10 cellular contexts compared by ENCODE assay signal in the genomic region with DNA sequence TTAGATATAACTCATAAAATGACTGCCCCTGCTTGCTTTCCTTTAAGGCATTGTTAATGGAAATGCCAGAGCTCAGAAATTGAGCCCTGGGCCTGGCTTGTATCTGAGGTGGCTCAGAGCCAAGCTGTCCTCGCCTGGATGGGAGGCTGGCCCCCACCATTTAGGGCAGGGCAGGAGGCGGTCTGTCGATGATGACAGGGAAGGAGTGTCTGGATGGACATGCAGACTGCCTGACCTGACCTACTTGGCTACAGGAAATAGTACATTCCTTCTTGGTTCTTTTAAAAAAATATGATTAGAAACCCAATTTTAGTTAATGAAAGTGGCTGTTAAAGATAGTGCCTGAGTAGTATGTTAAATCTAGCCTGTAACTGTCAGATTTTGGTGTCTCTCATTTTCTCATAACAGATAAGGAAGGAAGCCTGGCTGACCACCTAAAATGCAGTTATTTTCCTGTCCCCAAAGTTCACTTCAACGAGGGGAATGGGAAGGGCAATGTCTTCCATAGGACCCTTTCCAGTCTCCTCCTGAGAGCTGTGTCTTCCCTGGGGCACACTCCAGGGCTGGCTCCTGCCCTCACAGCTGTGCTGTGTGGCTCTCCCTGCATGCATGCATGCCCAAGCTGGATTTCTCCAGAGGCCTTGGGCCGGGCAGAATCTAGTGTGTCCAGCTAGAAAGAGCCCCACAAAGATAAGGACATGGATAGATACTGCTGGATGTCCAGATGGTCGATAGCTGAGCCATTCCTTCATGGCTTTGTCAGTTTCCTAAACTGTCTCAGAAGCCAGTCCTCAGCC. TPM values are rescaled to one million over a fixed set of nuclear protein-coding genes. Genes with fewer than 3 reads are reported as not detected.
DNase-seq lines count a peak whose midpoint lies in the region; ATAC-seq, FAIRE-seq and TF ChIP-seq lines count a peak whose summit lies in the region.
"Had no signal": no experiment of that assay in that cellular context is flagged by ENCODE, and none has a peak within 500 bp of the region (broad histone marks: within the 10 kb centered on the region; RNA-seq: fewer than 3 reads in every experiment).

No MANE protein-coding gene starts in this region.

- no peak overlapping the region for H3K4me2 ChIP-seq in endothelial cell of umbilical vein (ENCODE audit: insufficient read depth, low read length)

- CTCF ChIA-PET in endothelial cell of umbilical vein (lab: Charles Lee), result interaction anchor here (0.6 to 2.9 kb wide), 5 partner anchors 9 to 242 kb away, joined by 3 to 9 read pairs (median 3); no protein-coding TSS in a partner anchor

- H3K79me2 ChIP-seq in endothelial cell of umbilical vein (ENCODE audit: control insufficient read depth, insufficient read depth, low read length), result no peaks in the 10 kb centered on the region

- H3K9ac ChIP-seq in endothelial cell of umbilical vein (replicated peaks; ENCODE audit: extremely low read depth, insufficient read depth, low read length), result no peak overlapping the region

- POLR2A ChIA-PET in endothelial cell of umbilical vein (lab: Charles Lee), result no interaction called here

- H3K9me3 ChIP-seq in endothelial cell of umbilical vein (replicated peaks; ENCODE audit: control insufficient read depth, insufficient read depth, low read length) (no peaks in the 10 kb centered on the region), lower lobe of right lung (no peaks in the 10 kb centered on the region), thymus (ENCODE audit: control insufficient read depth) (no peaks in the 10 kb centered on the region)
- H3K9me3 ChIP-seq: thoracic aorta had no signal

- H3K27me3 ChIP-seq in endothelial cell of umbilical vein (ENCODE audit: control insufficient read depth in 2 of 2, insufficient read depth in 2 of 2, low read length in 2 of 2), result no peaks in the 10 kb centered on the region
- H3K27me3 ChIP-seq in lower lobe of right lung (ENCODE audit: low read depth), result no peaks in the 10 kb centered on the region
- H3K27me3 ChIP-seq in thymus (ENCODE audit: control insufficient read depth, insufficient read depth), result no peaks in the 10 kb centered on the region

- no peak for TF ChIP-seq POLR2A in endothelial cell of umbilical vein (IDR thresholded peaks at IDR 0.05; ENCODE audit: low read depth, low read length)

- H3K27ac ChIP-seq in endothelial cell of umbilical vein (ENCODE audit: insufficient read depth, low read depth, low read length) (no peak overlapping the region), lower lobe of right lung (no peak overlapping the region), thymus (ENCODE audit: low read depth) (peak overlapping the region; percentile 46)

- no peak for TF ChIP-seq CTCF in endothelial cell of umbilical vein (IDR thresholded peaks at IDR 0.05; ENCODE audit: extremely low read depth in 1 of 2, insufficient read depth in 1 of 2, low read depth in 1 of 2, low read length in 2 of 2)
- no peak for TF ChIP-seq CTCF in lower lobe of right lung (IDR thresholded peaks at IDR 0.05)

- no TSS peak for BruUV-seq in endothelial cell of umbilical vein (replicated peaks; lab: Mats Ljungman, UMichigan)

- H3K4me3 ChIP-seq in endothelial cell of umbilical vein (replicated peaks in 1 of 3; ENCODE audit: insufficient read depth in 1 of 3, low read depth in 1 of 3, low read length in 3 of 3), result no peak overlapping the region
- H3K4me3 ChIP-seq in lower lobe of right lung, result no peak overlapping the region
- H3K4me3 ChIP-seq in thymus (ENCODE audit: low read length), result no peak overlapping the region
- H3K4me3 ChIP-seq: thoracic aorta had no signal

- ATAC-seq in lower lobe of right lung (peak; percentile 65 to 80), HG02840 (IDR thresholded peaks at IDR 0.05; ENCODE audit: low FRiP score, unreplicated experiment) (no peak)
- ATAC-seq: activated T-cell treated with anti-CD3 and anti-CD28 coated beads, Interleukin-2, amount 50 U/mL, for 72 hours had no signal

- intact Hi-C loops in endothelial cell of umbilical vein (cut with micrococcal nuclease) (no loop called here), lower lobe of right lung (cut with DNase I) (no loop called here)

- H3K36me3 ChIP-seq in endothelial cell of umbilical vein (ENCODE audit: control insufficient read depth in 2 of 2, extremely low read depth in 1 of 2, insufficient read depth in 2 of 2, low read length in 2 of 2), result peaks cover 18% of the 10 kb centered on the region in 2 experiments
- peaks cover 74% of the 10 kb centered on the region for H3K36me3 ChIP-seq in lower lobe of right lung
- H3K36me3 ChIP-seq in thymus (ENCODE audit: control insufficient read depth, insufficient read depth), result peaks cover 57% of the 10 kb centered on the region

- no peaks in the 10 kb centered on the region for H3K9me1 ChIP-seq in endothelial cell of umbilical vein (replicated peaks; ENCODE audit: control insufficient read depth, extremely low read depth, insufficient read depth, low read length)

- no peaks in the 10 kb centered on the region for H4K20me1 ChIP-seq in endothelial cell of umbilical vein (replicated peaks; ENCODE audit: control insufficient read depth, extremely low read depth, insufficient read depth, low read length)

- peak; percentile 18 for DNase-seq in NCI-H2196 treated with DMSO at 0.1 percent for 48 hours (lab: John Stamatoyannopoulos, UW; ENCODE audit: unreplicated experiment)
- DNase-seq in endothelial cell of umbilical vein (ENCODE audit: low read depth, low spot score), result peak; percentile 41
- DNase-seq in lower lobe of right lung, result no peak
- DNase-seq in D341Med (ENCODE audit: low spot score), result no peak
- no peak for DNase-seq in HTR-8/SVneo (ENCODE audit: insufficient read length, low spot score)
- no peak for DNase-seq in cerebellar nuclear complex (lab: John Stamatoyannopoulos, UW)
- DNase-seq: activated T-cell treated with anti-CD3 and anti-CD28 coated beads, Interleukin-2, amount 50 U/mL, for 72 hours had no signal

- dilution Hi-C loops in endothelial cell of umbilical vein (cut with MboI; ENCODE audit: extremely low pct_ligation_motif_present, low sequenced_read_pairs), result no loop called here

- H2AFZ ChIP-seq in endothelial cell of umbilical vein (ENCODE audit: low read depth, low read length), result no peak overlapping the region

- H3K4me1 ChIP-seq in endothelial cell of umbilical vein (ENCODE audit: control insufficient read depth, extremely low read depth, insufficient read depth, low read length), result no peaks in the 10 kb centered on the region
- peaks cover 28% of the 10 kb centered on the region for H3K4me1 ChIP-seq in lower lobe of right lung
- H3K4me1 ChIP-seq in thymus (ENCODE audit: control insufficient read depth, insufficient read depth, low read length), result no peaks in the 10 kb centered on the region

- WGBS in thymus, result 80% methylated on average over 6 of the region's 6 CpGs

- FAIRE-seq in endothelial cell of umbilical vein (lab: Jason Lieb, UNC), result peak; percentile 54
- FAIRE-seq in HTR-8/SVneo (lab: Jason Lieb, UNC), result no peak

TF ChIP-seq in endothelial cell of umbilical vein, 7 proteins besides CTCF, POLR2A, EP300 and RAD21:
- TF ChIP-seq FOS (IDR thresholded peaks at IDR 0.05; ENCODE audit: borderline replicate concordance, insufficient read depth, low read length) (no peak), MYC (IDR thresholded peaks at IDR 0.05; ENCODE audit: low read depth, low read length) (no peak), POLR2AphosphoS5 (IDR thresholded peaks at IDR 0.05; ENCODE audit: insufficient read depth, low read depth, low read length) (no peak)

RNA-seq across cellular contexts. Expression of gene MACROH2A1, which starts 42.3 kb away (rescaled TPM):
- total RNA-seq in endothelial cell of umbilical vein (142 and 147 TPM in 2 replicates), lower lobe of right lung (258 TPM)
- polyA plus RNA-seq in endothelial cell of umbilical vein (74.1 and 89.3 TPM in 2 replicates), thymus (206 TPM)
- polyA plus RNA-seq in endothelial cell of umbilical vein (2011; cell fraction: cytosol; rRNA removed), result 91.8 and 107 TPM in 2 replicates
- polyA plus RNA-seq in endothelial cell of umbilical vein (2011; cell fraction: nucleus; rRNA removed), result 336 and 348 TPM in 2 replicates
- 85.0 and 114 TPM in 2 replicates for polyA plus RNA-seq in endothelial cell of umbilical vein (2012)
- 107 and 109 TPM in 2 replicates for polyA minus RNA-seq in endothelial cell of umbilical vein
- polyA minus RNA-seq in endothelial cell of umbilical vein (2011; cell fraction: cytosol; rRNA and poly(A)+ RNA removed), result 65.6 TPM
- polyA minus RNA-seq in endothelial cell of umbilical vein (2011; cell fraction: nucleus; rRNA and poly(A)+ RNA removed), result 158 and 178 TPM in 2 replicates

Comparison
In these comparisons a context has a peak if more than half of its experiments do, and no peak if none do; other contexts are left out.
1. DNase-seq: peak in NCI-H2196 treated with DMSO at 0.1 percent for 48 hours (single experiment) and endothelial cell of umbilical vein (single experiment); none in lower lobe of right lung (single experiment), D341Med (single experiment), HTR-8/SVneo (single experiment) and cerebellar nuclear complex (0 of 2).